In genomic region chr11:45355706-45356041, GRCh38 we compare ENCODE assay signal across 8 cellular contexts.
DNase-seq lines count a peak whose midpoint lies in the region; TF ChIP-seq lines count a peak whose summit lies in the region.

No MANE protein-coding gene starts in this region.

- CTCF ChIA-PET in activated CD4-positive, alpha-beta memory T cell treated with anti-CD3 and anti-CD28 coated beads for 36 hours (lab: Charles Lee) = interaction anchor here (1.1 to 4.7 kb wide), 4 partner anchors 14 to 416 kb away, joined by 3 to 28 read pairs (median 8); no protein-coding TSS in a partner anchor

- WGBS in GM23248 (ENCODE audit: low coverage in 1 of 2, low lambda C conversion rate in 2 of 2, missing lambda C conversion rate in 2 of 2), 2 experiments = 7 to 15% methylated on average over 5 of the region's 5 CpGs
- WGBS in hepatocyte (ENCODE audit: low lambda C conversion rate, missing lambda C conversion rate) = 19% methylated on average over 5 of the region's 5 CpGs

- H3K79me2 ChIP-seq in GM23248 (ENCODE audit: insufficient read depth) (no peaks in the 10 kb centered on the region), hepatocyte (no peaks in the 10 kb centered on the region)

- no peaks in the 10 kb centered on the region for H3K27me3 Mint-ChIP-seq in activated CD4-positive, alpha-beta memory T cell treated with anti-CD3 and anti-CD28 coated beads for 36 hours

- H3K36me3 ChIP-seq in GM23248 (ENCODE audit: low read depth) (no peaks in the 10 kb centered on the region), hepatocyte (replicated peaks; ENCODE audit: insufficient read depth, low read depth) (no peaks in the 10 kb centered on the region), skeletal muscle satellite cell (ENCODE audit: insufficient read depth, low read length) (no peaks in the 10 kb centered on the region)

- H3K4me1 ChIP-seq in GM23248 (ENCODE audit: insufficient read depth) (no peaks in the 10 kb centered on the region), hepatocyte (ENCODE audit: insufficient read depth) (peaks cover 10% of the 10 kb centered on the region), skeletal muscle satellite cell (ENCODE audit: control insufficient read depth, insufficient read depth, low read length) (peaks cover 4% of the 10 kb centered on the region)

- no peaks in the 10 kb centered on the region for H3K9me3 ChIP-seq in GM23248 (ENCODE audit: low read depth)
- H3K9me3 ChIP-seq in hepatocyte (ENCODE audit: low read depth) = no peaks in the 10 kb centered on the region
- H3K9me3 ChIP-seq in skeletal muscle satellite cell (replicated peaks; ENCODE audit: low read length) = no peaks in the 10 kb centered on the region

- H3K4me3 ChIP-seq in GM23248 (0 out of 2 replicates have a peak overlapping the region, but pooled peaks have one; percentile 4), hepatocyte (peak overlapping the region; percentile 65), skeletal muscle satellite cell (ENCODE audit: low read length) (peak overlapping the region; percentile 66)

- H3K4me3 Mint-ChIP-seq in activated CD4-positive, alpha-beta memory T cell treated with anti-CD3 and anti-CD28 coated beads for 36 hours = peak overlapping the region; percentile 76

- H3K27ac Mint-ChIP-seq in activated CD4-positive, alpha-beta memory T cell treated with anti-CD3 and anti-CD28 coated beads for 36 hours = no peak overlapping the region

- no peak for TF ChIP-seq CTCF in hepatocyte (IDR thresholded peaks at IDR 0.05; ENCODE audit: poor library complexity)

- POLR2A ChIA-PET in activated CD4-positive, alpha-beta memory T cell treated with anti-CD3 and anti-CD28 coated beads for 36 hours (lab: Charles Lee) = no interaction called here

- H3K4me2 ChIP-seq in GM23248 (ENCODE audit: unreplicated experiment) = no peak overlapping the region
- peak overlapping the region; percentile 89 for H3K4me2 ChIP-seq in hepatocyte
- peak overlapping the region; percentile 67 for H3K4me2 ChIP-seq in skeletal muscle satellite cell (ENCODE audit: low read length)

- no peak for DNase-seq in GM23248
- no peak for DNase-seq in activated CD4-positive, alpha-beta memory T cell treated with anti-CD3 and anti-CD28 coated beads for 36 hours
- no peak for DNase-seq in hepatocyte (ENCODE audit: low spot score)
- no peak for DNase-seq in NCI-H1436 (lab: John Stamatoyannopoulos, UW)
- no peak for DNase-seq in NAMALWA (ENCODE audit: low spot score)
- DNase-seq in NCI-H2081 (lab: John Stamatoyannopoulos, UW) = no peak
- DNase-seq in NCI-H1417 (lab: John Stamatoyannopoulos, UW) = no peak

- H3K9me2 ChIP-seq in GM23248 (ENCODE audit: insufficient read depth) = no peaks in the 10 kb centered on the region
- no peaks in the 10 kb centered on the region for H3K9me2 ChIP-seq in hepatocyte (replicated peaks; ENCODE audit: insufficient read depth)

- H3K27me3 ChIP-seq in GM23248 (replicated peaks; ENCODE audit: insufficient read depth) = peaks cover 46% of the 10 kb centered on the region
- no peaks in the 10 kb centered on the region for H3K27me3 ChIP-seq in hepatocyte
- H3K27me3 ChIP-seq in skeletal muscle satellite cell (ENCODE audit: control insufficient read depth, insufficient read depth, low read length) = peaks cover 71% of the 10 kb centered on the region

- H3K9ac ChIP-seq in GM23248 (no peak overlapping the region), skeletal muscle satellite cell (ENCODE audit: low read depth, low read length) (peak overlapping the region; percentile 27)

- no peaks in the 10 kb centered on the region for H3F3A ChIP-seq in GM23248 (ENCODE audit: insufficient read depth)

- peaks cover 17% of the 10 kb centered on the region for H3K4me1 Mint-ChIP-seq in activated CD4-positive, alpha-beta memory T cell treated with anti-CD3 and anti-CD28 coated beads for 36 hours (ENCODE audit: low read depth)

- H2AFZ ChIP-seq in GM23248 = peak overlapping the region; percentile 50; the same call in 1 of the 2 replicates
- H2AFZ ChIP-seq in hepatocyte = peak overlapping the region; percentile 75

- no peaks in the 10 kb centered on the region for H4K20me1 ChIP-seq in GM23248 (ENCODE audit: insufficient read depth)
- no peaks in the 10 kb centered on the region for H4K20me1 ChIP-seq in hepatocyte (ENCODE audit: insufficient read depth, poor library complexity, severe bottlenecking)

- intact Hi-C loops in activated CD4-positive, alpha-beta memory T cell treated with anti-CD3 and anti-CD28 coated beads for 36 hours (cut with micrococcal nuclease) = loop anchor here (1.0 to 5.0 kb wide), 3 partner anchors 15 to 487 kb away; no protein-coding TSS in a partner anchor

- in situ Hi-C loops in GM23248 (cut with MboI) = no loop called here

- peaks cover 3% of the 10 kb centered on the region for H3K36me3 Mint-ChIP-seq in activated CD4-positive, alpha-beta memory T cell treated with anti-CD3 and anti-CD28 coated beads for 36 hours

- H3K27ac ChIP-seq in GM23248 (no peak overlapping the region), hepatocyte (peak overlapping the region; percentile 63)

- no peaks in the 10 kb centered on the region for H3K9me3 Mint-ChIP-seq in activated CD4-positive, alpha-beta memory T cell treated with anti-CD3 and anti-CD28 coated beads for 36 hours

Comparison
In these comparisons a context has a peak if more than half of its experiments do, and no peak if none do; other contexts are left out.
1. H3K4me3 ChIP-seq: peak in every context shown above with its lines; median percentile 66 in skeletal muscle satellite cell; 65 in hepatocyte; 4 in GM23248.